Comparison of ENCODE assay signal across 8 cellular contexts in the genomic region with DNA sequence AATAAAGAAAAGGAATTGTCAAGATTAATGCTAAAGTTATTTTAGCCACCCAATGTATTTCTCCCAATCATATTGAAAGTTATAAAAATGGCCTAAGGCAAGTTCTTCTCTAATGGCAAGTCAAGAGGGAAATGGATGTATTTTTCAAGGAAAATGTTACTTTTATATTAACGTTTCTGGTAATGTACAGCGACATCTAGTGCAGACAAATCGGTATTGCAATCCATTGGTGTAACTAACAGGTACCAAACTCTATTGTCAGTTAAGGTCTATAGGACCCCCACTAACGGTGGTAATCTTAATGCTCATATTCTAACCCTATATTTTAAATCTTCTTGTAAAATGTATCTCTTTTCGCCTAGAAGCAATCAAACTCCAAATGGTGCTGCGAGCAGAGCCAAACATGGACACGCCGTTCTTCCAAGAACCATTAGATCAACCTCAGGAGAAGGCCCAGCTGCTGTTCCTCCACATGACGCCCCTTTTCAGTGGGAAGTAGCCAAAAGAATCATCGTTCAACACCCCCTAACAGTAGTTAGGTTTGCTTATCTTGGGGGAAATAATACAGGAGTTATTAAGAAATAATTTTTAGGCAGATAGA.
A peak's percentile ranks its signal among the peaks of the same experiment; 100 is the strongest.
DNase-seq lines count a peak whose midpoint lies in the region; ATAC-seq and TF ChIP-seq lines count a peak whose summit lies in the region.

No MANE protein-coding gene starts in this region.

- no peaks in the 10 kb centered on the region for H3K9me3 ChIP-seq in liver (ENCODE audit: control insufficient read depth in 4 of 4, low read length in 3 of 4)

- peak; percentile 31 for DNase-seq in stimulated activated CD4-positive, alpha-beta T cell treated with anti-CD3 and anti-CD28 coated beads, Interleukin-4, amount 100 ng/mL, for 24 hours
- no peak for DNase-seq in stimulated activated CD4-positive, alpha-beta T cell treated with anti-CD3 and anti-CD28 coated beads, Interleukin-2, amount 100 ng/mL, for 24 hours
- peak; percentile 24 for DNase-seq in NCI-H146 (lab: John Stamatoyannopoulos, UW)
- peak; percentile 57 for DNase-seq in astrocyte of the hippocampus (ENCODE audit: low read depth, low spot score)
- no peak for DNase-seq in putamen (ENCODE audit: low spot score)
- DNase-seq in activated CD8-positive, alpha-beta memory T cell treated with anti-CD3 and anti-CD28 coated beads, Interleukin-2, amount 50 U/mL, for 48 hours: no peak
- no peak for DNase-seq in left cardiac atrium

- no peaks in the 10 kb centered on the region for H3K36me3 ChIP-seq in liver (ENCODE audit: control insufficient read depth in 4 of 4, insufficient read depth in 3 of 4, low read depth in 1 of 4, low read length in 3 of 4)

- intact Hi-C loops in left cardiac atrium (cut with DNase I): no loop called here

- no peak for ATAC-seq in left cardiac atrium

- TF ChIP-seq RAD21 in liver (IDR thresholded peaks at IDR 0.05): peak; percentile 66 to 76

- H3K4me3 ChIP-seq in liver (ENCODE audit: low read depth in 1 of 3, low read length in 3 of 3): no peak overlapping the region

- H3K9ac ChIP-seq in liver (ENCODE audit: low read depth in 1 of 2, low read length in 2 of 2): no peak overlapping the region

- 29% methylated on average over 10 of the region's 10 CpGs for WGBS in liver

- TF ChIP-seq CTCF in liver (IDR thresholded peaks at IDR 0.05; ENCODE audit: low read depth, low read length, missing input control): peak; percentile 74

- H3K4me1 ChIP-seq in liver (ENCODE audit: control insufficient read depth in 4 of 4, insufficient read depth in 4 of 4, low read length in 3 of 4): no peaks in the 10 kb centered on the region

- H3K27me3 ChIP-seq in liver (ENCODE audit: control insufficient read depth in 4 of 4, insufficient read depth in 4 of 4, low read length in 3 of 4): peaks cover 0 to 6% (median 2%) of the 10 kb centered on the region in 4 donors

- no peak overlapping the region for H3K27ac ChIP-seq in liver (ENCODE audit: low read depth in 1 of 2, low read length in 2 of 2)

TF ChIP-seq in liver, 16 proteins besides CTCF, POLR2A, EP300 and RAD21:
- TF ChIP-seq JUND (IDR thresholded peaks at IDR 0.05): no peak
- TF ChIP-seq RXRA (IDR thresholded peaks at IDR 0.05): no peak
- no peak for TF ChIP-seq YY1 (IDR thresholded peaks at IDR 0.05)
- no peak for TF ChIP-seq FOXA2 (IDR thresholded peaks at IDR 0.05)

Comparison
In these comparisons a context has a peak if more than half of its experiments do, and no peak if none do; other contexts are left out.
1. DNase-seq: peak in stimulated activated CD4-positive, alpha-beta T cell treated with anti-CD3 and anti-CD28 coated beads, Interleukin-4, amount 100 ng/mL, for 24 hours (single experiment), NCI-H146 (single experiment) and astrocyte of the hippocampus (single experiment); none in stimulated activated CD4-positive, alpha-beta T cell treated with anti-CD3 and anti-CD28 coated beads, Interleukin-2, amount 100 ng/mL, for 24 hours (0 of 2), putamen (single experiment), activated CD8-positive, alpha-beta memory T cell treated with anti-CD3 and anti-CD28 coated beads, Interleukin-2, amount 50 U/mL, for 48 hours (single experiment) and left cardiac atrium (single experiment).